ENCODE assay signal across 8 cellular contexts in genomic region chr17:64506201-64506575, GRCh38.
DNase-seq lines count a peak whose midpoint lies in the region; ATAC-seq and TF ChIP-seq lines count a peak whose summit lies in the region.

DDX5 (minus strand) TSS chr17:64506289; CDS start chr17:64506119, 170 bp downstream.

- H3K4me3 ChIP-seq in AG09309 (ENCODE audit: control insufficient read depth, low read depth, low read length) (peak within 1 kb of the TSS; percentile 97), choroid plexus epithelial cell (ENCODE audit: low read depth, low read length) (peak within 1 kb of the TSS; percentile 100)

- ATAC-seq in GM19043 (IDR thresholded peaks at IDR 0.05; ENCODE audit: low read depth, unreplicated experiment): peak; percentile 52
- ATAC-seq in HG03378 (IDR thresholded peaks at IDR 0.05; ENCODE audit: unreplicated experiment): peak; percentile 54

- no peak for TF ChIP-seq CTCF in AG09309 (IDR thresholded peaks at IDR 0.05; ENCODE audit: control insufficient read depth, insufficient read depth, low read depth, low read length, missing control alignments)
- no peak for TF ChIP-seq CTCF in choroid plexus epithelial cell (conservative IDR thresholded peaks at IDR 0.05; ENCODE audit: low read depth, low read length)

- peak; percentile 86 for DNase-seq in AG09309 (ENCODE audit: low read depth)
- DNase-seq in NCI-H524 (lab: John Stamatoyannopoulos, UW): peak; percentile 100
- peak; percentile 97 for DNase-seq in activated CD4-positive, alpha-beta T cell treated with anti-CD3 and anti-CD28 coated beads for 24 hours (ENCODE audit: low read depth in 2 of 2)
- DNase-seq in choroid plexus epithelial cell (ENCODE audit: low read depth): peak; percentile 98
- peak; percentile 98 for DNase-seq in kidney glomerular epithelial cell (lab: John Stamatoyannopoulos, UW)
- DNase-seq in stimulated activated CD4-positive, alpha-beta T cell treated with anti-CD3 and anti-CD28 coated beads, Interleukin-15, amount 100 ng/mL, for 48 hours (ENCODE audit: low read depth in 2 of 2): peak; percentile 96 to 97

Comparison
In these comparisons a context has a peak if more than half of its experiments do, and no peak if none do; other contexts are left out.
1. Peak in every context shown above with its lines: DNase-seq, ATAC-seq and H3K4me3 ChIP-seq.